ENCODE assay signal across 13 cellular contexts in genomic region chr7:27678617-27679260, GRCh38. TPM values are rescaled to one million over a fixed set of nuclear protein-coding genes. Genes with fewer than 3 reads are reported as not detected.
DNase-seq lines count a peak whose midpoint lies in the region; ATAC-seq and TF ChIP-seq lines count a peak whose summit lies in the region.
"Had no signal": no experiment of that assay in that cellular context is flagged by ENCODE, and none has a peak within 500 bp of the region (broad histone marks: within the 10 kb centered on the region; RNA-seq: fewer than 3 reads in every experiment).

No MANE protein-coding gene starts in this region.

- H3K9me3 Mint-ChIP-seq in GM23338 = no peaks in the 10 kb centered on the region
- H3K9me3 Mint-ChIP-seq: memory B cell had no signal

- no peak overlapping the region for H3K4me2 ChIP-seq in GM23338
- H3K4me2 ChIP-seq in hepatocyte = no peak overlapping the region

- H3K4me3 ChIP-seq in GM23338 (no peak overlapping the region), hepatocyte (no peak overlapping the region), subcutaneous abdominal adipose tissue (ENCODE audit: low read depth in 1 of 5, low read length in 5 of 5) (no peak overlapping the region)

- peaks cover 2% of the 10 kb centered on the region for H3K27me3 Mint-ChIP-seq in GM23338 (ENCODE audit: insufficient read depth, low read depth, poor library complexity)
- H3K27me3 Mint-ChIP-seq: memory B cell had no signal

- H4K20me1 ChIP-seq in GM23338 (replicated peaks; ENCODE audit: insufficient read depth) (no peaks in the 10 kb centered on the region), hepatocyte (ENCODE audit: insufficient read depth, poor library complexity, severe bottlenecking) (no peaks in the 10 kb centered on the region)

- H3K36me3 ChIP-seq in GM23338 (ENCODE audit: insufficient read depth) = no peaks in the 10 kb centered on the region
- H3K36me3 ChIP-seq in hepatocyte (replicated peaks; ENCODE audit: insufficient read depth, low read depth) = no peaks in the 10 kb centered on the region
- no peaks in the 10 kb centered on the region for H3K36me3 ChIP-seq in subcutaneous abdominal adipose tissue (ENCODE audit: control insufficient read depth in 5 of 5, insufficient read depth in 5 of 5, low read length in 5 of 5)

- H3K27ac Mint-ChIP-seq in GM23338 = 0 out of 2 replicates have a peak overlapping the region, but pooled peaks have one; percentile 16
- H3K27ac Mint-ChIP-seq: memory B cell had no signal

- no peak overlapping the region for H3K9ac ChIP-seq in subcutaneous abdominal adipose tissue (ENCODE audit: low read length in 5 of 5)

- no peaks in the 10 kb centered on the region for H3K36me3 Mint-ChIP-seq in GM23338 (ENCODE audit: low read depth)
- H3K36me3 Mint-ChIP-seq: memory B cell had no signal

- H3K9me2 ChIP-seq in GM23338 (ENCODE audit: insufficient read depth) (no peaks in the 10 kb centered on the region), hepatocyte (replicated peaks; ENCODE audit: insufficient read depth) (no peaks in the 10 kb centered on the region)

- H2AFZ ChIP-seq in GM23338 = peak overlapping the region; percentile 28; the same call in 1 of the 2 replicates
- H2AFZ ChIP-seq in hepatocyte = no peak overlapping the region

- WGBS in hepatocyte (ENCODE audit: low lambda C conversion rate, missing lambda C conversion rate) = 84% methylated on average over 2 of the region's 2 CpGs

- no peaks in the 10 kb centered on the region for H3K27me3 ChIP-seq in GM23338 (ENCODE audit: insufficient read depth)
- no peaks in the 10 kb centered on the region for H3K27me3 ChIP-seq in hepatocyte
- no peaks in the 10 kb centered on the region for H3K27me3 ChIP-seq in subcutaneous abdominal adipose tissue (ENCODE audit: control insufficient read depth in 5 of 5, insufficient read depth in 4 of 5, low read length in 5 of 5)

- no peaks in the 10 kb centered on the region for H3K79me2 ChIP-seq in GM23338 (replicated peaks; ENCODE audit: insufficient read depth)
- H3K79me2 ChIP-seq in hepatocyte = no peaks in the 10 kb centered on the region

- TF ChIP-seq CTCF in GM23338 (conservative IDR thresholded peaks at IDR 0.05; ENCODE audit: low read depth in 2 of 2) (no peak), hepatocyte (IDR thresholded peaks at IDR 0.05; ENCODE audit: poor library complexity) (no peak)

- H3K9me3 ChIP-seq in hepatocyte (ENCODE audit: low read depth) (no peaks in the 10 kb centered on the region), subcutaneous abdominal adipose tissue (ENCODE audit: control insufficient read depth in 5 of 5, low read length in 5 of 5) (no peaks in the 10 kb centered on the region)

- DNase-seq in GM23338 (ENCODE audit: low spot score) = no peak
- no peak for DNase-seq in hepatocyte (ENCODE audit: low spot score)
- no peak for DNase-seq in mesenteric fat pad (ENCODE audit: low spot score)
- DNase-seq in ureter (ENCODE audit: low spot score) = no peak
- DNase-seq: cortex of kidney, glutamatergic neuron, NCI-H187 treated with DMSO at 0.1 percent for 48 hours had no signal

- H3K4me1 Mint-ChIP-seq in GM23338 = no peaks in the 10 kb centered on the region; the same call in 2 of the 3 replicates
- H3K4me1 Mint-ChIP-seq: memory B cell had no signal

- ATAC-seq in GM23338 (no peak), SK-N-SH treated with all-trans-retinoic acid at 6 μM for 48 hours (peak; percentile 12), GM21737 (IDR thresholded peaks at IDR 0.05; ENCODE audit: unreplicated experiment) (no peak), HG03039 (IDR thresholded peaks at IDR 0.05; ENCODE audit: unreplicated experiment) (no peak)
- ATAC-seq: activated CD4-positive, CD25-positive, alpha-beta regulatory T cell treated with anti-CD3 and anti-CD28 coated beads, Interleukin-2, amount 50 U/mL, for 24 hours had no signal

- peaks cover 12% of the 10 kb centered on the region for H3K4me1 ChIP-seq in GM23338 (ENCODE audit: insufficient read depth)
- peaks cover 14% of the 10 kb centered on the region for H3K4me1 ChIP-seq in hepatocyte (ENCODE audit: insufficient read depth)
- peaks cover 0 to 8% (median 0%) of the 10 kb centered on the region in 5 donors for H3K4me1 ChIP-seq in subcutaneous abdominal adipose tissue (ENCODE audit: control insufficient read depth in 5 of 5, insufficient read depth in 5 of 5, low read length in 5 of 5)

- H3K4me3 Mint-ChIP-seq in GM23338 = no peak overlapping the region
- H3K4me3 Mint-ChIP-seq: memory B cell had no signal

- H3F3A ChIP-seq in GM23338 (replicated peaks; ENCODE audit: low read depth) = no peaks in the 10 kb centered on the region

- H3K27ac ChIP-seq in GM23338 (ENCODE audit: low read depth) (no peak overlapping the region), hepatocyte (peak overlapping the region; percentile 97), subcutaneous abdominal adipose tissue (ENCODE audit: low read depth, low read length) (peak overlapping the region; percentile 3)

TF ChIP-seq in GM23338, 12 proteins besides CTCF, POLR2A, EP300 and RAD21:
- TF ChIP-seq ZNF331 (CRISPR knock-in tag; IDR thresholded peaks at IDR 0.05; ENCODE audit: low read depth) (no peak), STAT1 (IDR thresholded peaks at IDR 0.05; ENCODE audit: unreplicated experiment) (no peak), ZNF114 (CRISPR knock-in tag; IDR thresholded peaks at IDR 0.05) (no peak), EZH2phosphoT487 (IDR thresholded peaks at IDR 0.05; ENCODE audit: unreplicated experiment) (no peak), NANOG (IDR thresholded peaks at IDR 0.05; ENCODE audit: borderline replicate concordance) (no peak), REST (IDR thresholded peaks at IDR 0.05; ENCODE audit: unreplicated experiment) (no peak), POLR2AphosphoS5 (IDR thresholded peaks at IDR 0.05; ENCODE audit: low read depth) (no peak), CREB1 (CRISPR knock-in tag; IDR thresholded peaks at IDR 0.05; ENCODE audit: low read depth) (no peak)

TF ChIP-seq in SK-N-SH treated with all-trans-retinoic acid at 6 μM for 48 hours, 23 proteins besides CTCF, POLR2A, EP300 and RAD21:
- TF ChIP-seq TSHZ2 (CRISPR knock-in tag; IDR thresholded peaks at IDR 0.05) = no peak
- TF ChIP-seq OSR1 (CRISPR knock-in tag; IDR thresholded peaks at IDR 0.05) = no peak
- TF ChIP-seq ESRRG (CRISPR knock-in tag; IDR thresholded peaks at IDR 0.05) = no peak
- TF ChIP-seq ZFP30 (CRISPR knock-in tag; IDR thresholded peaks at IDR 0.05) = no peak
- 0 out of 2 replicates have a peak, but pooled peaks have one; percentile 41 for TF ChIP-seq GLIS3 (CRISPR knock-in tag; IDR thresholded peaks at IDR 0.05)
- no peak for TF ChIP-seq PATZ1 (CRISPR knock-in tag; IDR thresholded peaks at IDR 0.05; ENCODE audit: borderline replicate concordance)
- no peak for TF ChIP-seq ZC3H10 (CRISPR knock-in tag; IDR thresholded peaks at IDR 0.05)

RNA-seq across cellular contexts. Expression of gene HIBADH, which starts 16.1 kb away (rescaled TPM):
- 51.0 and 57.0 TPM in 2 replicates for total RNA-seq in GM23338 (2014; rRNA removed; shearing (Covaris generic))
- polyA plus RNA-seq in GM23338 (2016; fragmentation: Nextera tagmentation; extraction: Ambion mirVana) (29.0 and 31.3 TPM in 2 replicates), hepatocyte (52.1 and 56.1 TPM in 2 replicates)
- total RNA-seq in hepatocyte (64.9 and 65.5 TPM in 2 replicates), mesenteric fat pad (44.4 TPM), ureter (31.3 TPM)
